ENCODE assay signal across 1 cellular context in genomic region chr17:43733956-43734355, GRCh38.
TF ChIP-seq lines count a peak whose summit lies in the region.

No MANE protein-coding gene starts in this region.

TF ChIP-seq in WTC11, 78 proteins besides CTCF, POLR2A, EP300 and RAD21:
- TF ChIP-seq USF1 (CRISPR knock-in tag; IDR thresholded peaks at IDR 0.05) (no peak), GABPB1 (CRISPR knock-in tag; IDR thresholded peaks at IDR 0.05) (no peak), NR2C2 (CRISPR knock-in tag; IDR thresholded peaks at IDR 0.05) (no peak), NR3C1 (CRISPR knock-in tag; conservative IDR thresholded peaks at IDR 0.05; ENCODE audit: low read depth) (no peak), NFYB (CRISPR knock-in tag; conservative IDR thresholded peaks at IDR 0.05; ENCODE audit: low read depth) (no peak), ATF1 (CRISPR knock-in tag; IDR thresholded peaks at IDR 0.05) (no peak)
